Comparison of ENCODE assay signal across 20 cellular contexts in the genomic region with DNA sequence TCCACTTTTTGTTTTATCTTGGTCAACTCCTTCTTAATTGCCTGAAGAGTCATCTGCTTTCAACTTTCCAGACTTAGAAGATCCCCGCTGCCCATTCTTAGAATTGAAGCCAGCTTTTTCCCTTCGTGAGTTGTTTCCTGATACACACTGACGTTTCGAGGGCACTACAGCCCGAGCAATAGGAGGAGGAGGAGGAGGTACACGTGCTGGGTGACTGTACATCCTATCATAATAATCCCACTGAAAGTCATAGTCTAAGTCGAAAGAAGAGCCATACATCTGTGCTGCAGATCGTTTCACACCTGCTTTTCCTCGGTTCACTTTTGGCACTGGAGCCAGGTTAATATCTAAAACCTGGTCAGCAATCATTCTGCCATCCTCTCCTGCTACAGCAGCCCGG.
"Had no signal": no experiment of that assay in that cellular context is flagged by ENCODE, and none has a peak within 500 bp of the region (broad histone marks: within the 10 kb centered on the region; RNA-seq: fewer than 3 reads in every experiment).

No MANE protein-coding gene starts in this region.

- H3K4me1 ChIP-seq: gastroesophageal sphincter, psoas muscle, right lobe of liver, transverse colon had no signal

- ATAC-seq: gastroesophageal sphincter; left lobe of liver; mucosa of descending colon; naive thymus-derived CD8-positive, alpha-beta T cell; psoas muscle; right lobe of liver; stimulated activated effector memory CD8-positive, alpha-beta T cell treated with anti-CD3 and anti-CD28 coated beads, Interleukin-12 subunit alpha, Interleukin-12 subunit beta, amount 100 ng/mL, for 72 hours; stimulated activated naive CD8-positive, alpha-beta T cell treated with anti-CD3 and anti-CD28 coated beads, Interleukin-15, Interleukin-2, amounts not matched to agents 100 U/mL and 50 U/mL, for 24 hours had no signal

- H3K36me3 ChIP-seq: gastroesophageal sphincter, neutrophil, right lobe of liver, thoracic aorta, transverse colon had no signal

- H3K4me3 ChIP-seq: dorsolateral prefrontal cortex, gastroesophageal sphincter, mucosa of descending colon, psoas muscle, right lobe of liver, thoracic aorta, transverse colon had no signal

- H3K27me3 ChIP-seq: dorsolateral prefrontal cortex, gastroesophageal sphincter, neutrophil, right lobe of liver, transverse colon had no signal

- H3K9me3 ChIP-seq: gastroesophageal sphincter, mucosa of descending colon, neutrophil, psoas muscle, right lobe of liver, thoracic aorta, transverse colon had no signal

- DNase-seq: cortex of kidney; dorsolateral prefrontal cortex; effector CD8-positive, alpha-beta T cell; glutamatergic neuron; islet precursor cell; mammary epithelial cell; mucosa of descending colon; naive thymus-derived CD8-positive, alpha-beta T cell; psoas muscle; retina; right lobe of liver; stimulated activated CD4-positive, alpha-beta T cell treated with anti-CD3 and anti-CD28 coated beads, Interleukin-4, amount 100 ng/mL, for 1 hour; stimulated activated CD8-positive, alpha-beta memory T cell treated with anti-CD3 and anti-CD28 coated beads, Interleukin-4, amount 100 ng/mL, for 48 hours; stimulated activated naive CD8-positive, alpha-beta T cell treated with anti-CD3 and anti-CD28 coated beads, Interleukin-15, Interleukin-2, amounts not matched to agents 100 U/mL and 50 U/mL, for 24 hours; transverse colon had no signal
